In the genomic region with DNA sequence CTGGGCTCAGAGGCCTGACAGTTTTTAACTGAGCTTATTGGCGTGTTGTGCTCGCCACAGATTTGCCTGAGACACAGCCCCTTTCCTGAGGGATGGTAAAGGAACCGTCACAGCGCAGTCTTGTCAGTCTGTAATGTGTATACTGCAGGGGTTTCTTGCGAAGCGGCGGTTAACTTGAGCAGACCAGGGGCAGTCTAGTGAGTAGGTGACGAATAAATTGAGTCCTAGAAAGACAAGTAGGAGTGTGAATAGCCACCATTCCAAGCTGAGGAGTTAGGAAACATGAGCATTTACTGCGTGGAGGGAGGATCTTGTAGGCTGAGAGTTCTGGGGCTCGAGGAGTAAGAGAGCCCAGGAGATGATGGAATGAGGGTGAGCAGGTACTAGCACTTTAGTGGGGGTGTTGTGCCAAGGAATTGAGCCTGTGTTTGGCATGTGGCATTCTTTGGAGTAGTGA, we compare ENCODE assay signal across 9 cellular contexts. TPM values are rescaled to one million over a fixed set of nuclear protein-coding genes. Genes with fewer than 3 reads are reported as not detected.
DNase-seq lines count a peak whose midpoint lies in the region; ATAC-seq lines count a peak whose summit lies in the region.
"Had no signal": no experiment of that assay in that cellular context is flagged by ENCODE, and none has a peak within 500 bp of the region (broad histone marks: within the 10 kb centered on the region; RNA-seq: fewer than 3 reads in every experiment).

No MANE protein-coding gene starts in this region.

- peak overlapping the region; percentile 85 to 100 (median 87) for H3K9ac ChIP-seq in subcutaneous abdominal adipose tissue (ENCODE audit: low read length in 5 of 5)

- no peak for ATAC-seq in GM19467 (IDR thresholded peaks at IDR 0.05; ENCODE audit: unreplicated experiment)

- DNase-seq in Jurkat, Clone E6-1 (ENCODE audit: low read depth, low spot score), result no peak
- DNase-seq in NCI-H2107 (lab: John Stamatoyannopoulos, UW), result no peak
- no peak for DNase-seq in stimulated activated CD4-positive, alpha-beta T cell treated with anti-CD3 and anti-CD28 coated beads, Interleukin-1b, Interleukin-23, amount 100 ng/mL, for 48 hours
- DNase-seq in NCI-H1694 (lab: John Stamatoyannopoulos, UW), result no peak
- DNase-seq: NCI-H2171 had no signal

- H3K27ac Mint-ChIP-seq in activated naive CD8-positive, alpha-beta T cell, result peak overlapping the region; percentile 97

- peak overlapping the region; percentile 94 for H3K27ac ChIP-seq in subcutaneous abdominal adipose tissue (ENCODE audit: low read depth, low read length)

- H3K27me3 Mint-ChIP-seq in activated naive CD8-positive, alpha-beta T cell, result no peaks in the 10 kb centered on the region

- H3K9me3 Mint-ChIP-seq in activated naive CD8-positive, alpha-beta T cell (ENCODE audit: low read depth), result no peaks in the 10 kb centered on the region

- no peaks in the 10 kb centered on the region for H3K9me3 ChIP-seq in iPS-18c (ENCODE audit: control insufficient read depth, insufficient read depth, low read length)
- H3K9me3 ChIP-seq in subcutaneous abdominal adipose tissue (ENCODE audit: control insufficient read depth in 5 of 5, low read length in 5 of 5), result no peaks in the 10 kb centered on the region

- H3K36me3 Mint-ChIP-seq in activated naive CD8-positive, alpha-beta T cell, result peaks cover 3% of the 10 kb centered on the region

- H3K36me3 ChIP-seq in subcutaneous abdominal adipose tissue (ENCODE audit: control insufficient read depth in 5 of 5, insufficient read depth in 5 of 5, low read length in 5 of 5), result peaks cover 0 to 2% (median 0%) of the 10 kb centered on the region in 5 donors

- H3K4me1 ChIP-seq in subcutaneous abdominal adipose tissue (ENCODE audit: control insufficient read depth in 5 of 5, insufficient read depth in 5 of 5, low read length in 5 of 5), result peaks cover 14 to 51% (median 43%) of the 10 kb centered on the region in 5 donors

- peaks cover 57% of the 10 kb centered on the region for H3K4me1 Mint-ChIP-seq in activated naive CD8-positive, alpha-beta T cell (ENCODE audit: low read depth)

- peak overlapping the region; percentile 98 for H3K4me3 Mint-ChIP-seq in activated naive CD8-positive, alpha-beta T cell

- H3K4me3 ChIP-seq in Jurkat, Clone E6-1 (ENCODE audit: low read length), result peak overlapping the region; percentile 98
- H3K4me3 ChIP-seq in iPS-18c (ENCODE audit: insufficient read depth, low read depth, low read length) (peak overlapping the region; percentile 25), subcutaneous abdominal adipose tissue (ENCODE audit: low read depth in 1 of 5, low read length in 5 of 5) (peak overlapping the region; percentile 66 to 96 (median 75))

- no peaks in the 10 kb centered on the region for H3K27me3 ChIP-seq in subcutaneous abdominal adipose tissue (ENCODE audit: control insufficient read depth in 5 of 5, insufficient read depth in 4 of 5, low read length in 5 of 5)

RNA-seq across cellular contexts. Expression of gene MED15, which starts 1.4 kb away (rescaled TPM):
- 34.2 TPM for polyA plus RNA-seq in Jurkat, Clone E6-1 (2012; ENCODE audit: insufficient read depth, insufficient read length)

RNA-seq across cellular contexts. Expression of gene KLHL22, which starts 13.2 kb away (rescaled TPM):
- polyA plus RNA-seq in Jurkat, Clone E6-1 (2012; ENCODE audit: insufficient read depth, insufficient read length), result 14.9 TPM

Comparison
In these comparisons a context has a peak if more than half of its experiments do, and no peak if none do; other contexts are left out.
1. H3K4me3 ChIP-seq: peak in every context shown above with its lines; median percentile 98 in Jurkat, Clone E6-1; 75 in subcutaneous abdominal adipose tissue; 25 in iPS-18c.